Comparison of ENCODE assay signal across 1 cellular context in the genomic region with DNA sequence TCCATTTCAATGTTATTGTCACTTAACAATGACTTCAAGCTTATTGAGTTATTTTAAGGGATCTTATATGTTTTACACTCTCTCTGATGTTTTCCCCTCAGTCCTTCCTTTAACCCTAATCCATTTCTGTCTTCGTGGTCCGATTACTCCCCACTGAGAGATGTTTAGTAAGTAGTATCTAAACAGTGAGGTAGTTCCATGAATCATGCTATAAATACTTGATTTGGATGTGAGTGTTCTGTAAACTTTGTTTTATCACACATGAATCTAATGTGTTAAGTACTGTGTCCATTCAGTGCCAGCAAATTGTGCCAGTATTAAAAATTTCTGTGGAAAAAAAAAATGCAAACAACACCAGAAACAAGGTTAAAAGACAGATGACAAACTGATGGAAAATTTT.
TF ChIP-seq lines count a peak whose summit lies in the region.

No MANE protein-coding gene starts in this region.

TF ChIP-seq in IMR-90, 13 proteins besides CTCF, POLR2A, EP300 and RAD21 (continued from another document):
- TF ChIP-seq, protein P1, sequence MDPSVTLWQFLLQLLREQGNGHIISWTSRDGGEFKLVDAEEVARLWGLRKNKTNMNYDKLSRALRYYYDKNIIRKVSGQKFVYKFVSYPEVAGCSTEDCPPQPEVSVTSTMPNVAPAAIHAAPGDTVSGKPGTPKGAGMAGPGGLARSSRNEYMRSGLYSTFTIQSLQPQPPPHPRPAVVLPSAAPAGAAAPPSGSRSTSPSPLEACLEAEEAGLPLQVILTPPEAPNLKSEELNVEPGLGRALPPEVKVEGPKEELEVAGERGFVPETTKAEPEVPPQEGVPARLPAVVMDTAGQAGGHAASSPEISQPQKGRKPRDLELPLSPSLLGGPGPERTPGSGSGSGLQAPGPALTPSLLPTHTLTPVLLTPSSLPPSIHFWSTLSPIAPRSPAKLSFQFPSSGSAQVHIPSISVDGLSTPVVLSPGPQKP (IDR thresholded peaks at IDR 0.05; ENCODE audit: borderline replicate concordance, low read depth, low read length), result no peak
